18 cellular contexts compared by ENCODE assay signal in the genomic region with DNA sequence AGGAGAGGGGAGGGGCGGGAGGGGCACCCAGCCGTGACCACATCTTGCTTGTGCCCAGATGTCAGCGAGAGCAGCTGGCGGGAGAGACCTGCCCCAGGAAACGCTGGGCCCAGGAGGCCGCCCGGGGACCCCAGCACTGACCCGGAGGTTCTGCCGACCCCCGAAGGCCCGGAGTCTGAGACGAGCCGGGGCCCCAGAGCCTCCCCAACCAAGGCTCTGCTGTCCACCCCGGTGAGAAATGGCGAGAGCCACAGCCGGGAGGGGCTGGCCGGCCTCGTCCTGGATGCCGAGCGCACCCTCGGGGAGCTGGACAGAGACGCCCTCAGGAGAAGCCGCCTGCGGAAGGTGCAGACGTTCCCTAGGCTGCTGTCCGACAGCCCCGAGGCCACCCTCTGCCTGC. TPM values are rescaled to one million over a fixed set of nuclear protein-coding genes. Genes with fewer than 3 reads are reported as not detected.
DNase-seq lines count a peak whose midpoint lies in the region; ATAC-seq lines count a peak whose summit lies in the region.
"Had no signal": no experiment of that assay in that cellular context is flagged by ENCODE, and none has a peak within 500 bp of the region (broad histone marks: within the 10 kb centered on the region; RNA-seq: fewer than 3 reads in every experiment).

No MANE protein-coding gene starts in this region.

- no peak for ATAC-seq in right cardiac atrium
- ATAC-seq in left ventricle myocardium superior: no peak
- ATAC-seq in HG03097 (IDR thresholded peaks at IDR 0.05; ENCODE audit: low FRiP score, unreplicated experiment): no peak
- ATAC-seq: K562 had no signal

- H3K9me3 ChIP-seq in right cardiac atrium (ENCODE audit: control insufficient read depth, low read length): no peaks in the 10 kb centered on the region

- H3K27me3 ChIP-seq in right cardiac atrium (ENCODE audit: control insufficient read depth, insufficient read depth): no peaks in the 10 kb centered on the region
- H3K27me3 ChIP-seq in H7 (ENCODE audit: control insufficient read depth, insufficient read depth, low read length): no peaks in the 10 kb centered on the region

- intact Hi-C loops in right cardiac atrium (cut with DNase I): no loop called here
- intact Hi-C loops in left ventricle myocardium superior (cut with micrococcal nuclease): no loop called here
- intact Hi-C loops in posterior vena cava (cut with DNase I): no loop called here

- no peak overlapping the region for H3K27ac ChIP-seq in right cardiac atrium (ENCODE audit: low read length)
- H3K27ac ChIP-seq: C4-2B, HL-60 had no signal

- no peaks in the 10 kb centered on the region for H3K4me1 ChIP-seq in right cardiac atrium (ENCODE audit: control insufficient read depth, insufficient read depth, low read length)

- 80% methylated on average over 26 of the region's 27 CpGs for WGBS in right cardiac atrium

- peak; percentile 4 to 65 (median 26) for DNase-seq in right cardiac atrium
- no peak for DNase-seq in left ventricle myocardium superior
- peak; percentile 87 for DNase-seq in H7
- peak; percentile 71 for DNase-seq in left kidney (ENCODE audit: low read depth, low spot score)
- no peak for DNase-seq in NCI-H1105 treated with DMSO at 0.1 percent for 48 hours (lab: John Stamatoyannopoulos, UW)
- no peak for DNase-seq in posterior vena cava (ENCODE audit: low spot score)
- DNase-seq: ACHN; CD4-positive, alpha-beta memory T cell; DMS79 treated with DMSO at 0.1 percent for 48 hours; EL; GDM1; HCEC 1CT; HFFc6 had no signal

- peaks cover 9% of the 10 kb centered on the region for H3K36me3 ChIP-seq in H7 (replicated peaks; ENCODE audit: control insufficient read depth, insufficient read depth, low read length)

- no peak overlapping the region for H3K4me3 ChIP-seq in right cardiac atrium (ENCODE audit: low read length)
- H3K4me3 ChIP-seq in H7 (ENCODE audit: insufficient read depth, low read depth, low read length): no peak overlapping the region
- H3K4me3 ChIP-seq: K562 had no signal

RNA-seq across cellular contexts. Expression of a gene that starts 25.9 kb away (rescaled TPM):
- total RNA-seq in right cardiac atrium: 1 to 10 TPM in 2 of 4 donors, under 1 TPM in 2; 0.41 to 1.4 (median 0.91) TPM
- polyA plus RNA-seq in right cardiac atrium: 0.23 TPM
- total RNA-seq in left ventricle myocardium superior: 0.20 TPM
- total RNA-seq in H7 (2014; rRNA removed; shearing (Covaris generic)): 13.7 and 16.7 TPM in 2 replicates
- total RNA-seq in posterior vena cava: under 1 TPM; 0.33 to 0.37 TPM

RNA-seq across cellular contexts. Expression of a gene that starts 44.1 kb away (rescaled TPM):
- total RNA-seq in right cardiac atrium (not detected), left ventricle myocardium superior (not detected), posterior vena cava (not detected)
- polyA plus RNA-seq in right cardiac atrium: not detected
- total RNA-seq in H7 (2014; rRNA removed; shearing (Covaris generic)): 8.8 and 13.4 TPM in 2 replicates
- total RNA-seq: A172; CD4-positive, alpha-beta memory T cell; HFFc6 had no signal
- polyA plus RNA-seq: CD4-positive, alpha-beta memory T cell had no signal

RNA-seq across cellular contexts. Expression of a gene that starts 51.7 kb away (rescaled TPM):
- total RNA-seq in right cardiac atrium (under 1 TPM; 0.45 to 0.89 (median 0.68) TPM), left ventricle myocardium superior (0.99 TPM), posterior vena cava (1 to 10 TPM; 2.6 to 3.5 TPM)
- polyA plus RNA-seq in right cardiac atrium: 0.48 TPM
- 25.0 and 29.2 TPM in 2 replicates for total RNA-seq in H7 (2014; rRNA removed; shearing (Covaris generic))
- total RNA-seq: A172; CD4-positive, alpha-beta memory T cell; HFFc6 had no signal
- polyA plus RNA-seq: CD4-positive, alpha-beta memory T cell had no signal

Comparison
In these comparisons a context has a peak if more than half of its experiments do, and no peak if none do; other contexts are left out.
1. DNase-seq: peak in right cardiac atrium (3 of 3), H7 (single experiment) and left kidney (single experiment); none in left ventricle myocardium superior (single experiment), NCI-H1105 treated with DMSO at 0.1 percent for 48 hours (single experiment) and posterior vena cava (single experiment).